Comparison of ENCODE assay signal across 12 cellular contexts in the genomic region with DNA sequence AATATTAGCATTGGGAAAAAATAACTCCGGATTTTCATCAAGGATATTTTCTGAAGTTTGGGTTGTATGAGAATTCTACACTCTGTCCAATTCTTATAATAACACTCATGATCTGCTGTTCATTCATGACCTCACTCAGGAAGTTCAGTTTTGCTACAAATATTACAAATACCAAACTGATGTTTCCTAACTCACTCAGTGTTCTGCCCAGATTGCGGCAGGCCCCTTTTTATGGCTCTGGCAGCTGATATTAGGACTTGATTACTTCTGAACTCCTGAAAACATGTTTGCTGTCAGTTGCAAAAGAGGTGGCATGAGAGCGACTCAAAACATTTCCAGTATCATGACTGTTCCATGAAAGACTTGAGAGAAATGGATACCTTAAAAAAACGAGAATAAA.
A peak's percentile ranks its signal among the peaks of the same experiment; 100 is the strongest.
DNase-seq lines count a peak whose midpoint lies in the region; TF ChIP-seq lines count a peak whose summit lies in the region.
"Had no signal": no experiment of that assay in that cellular context is flagged by ENCODE, and none has a peak within 500 bp of the region (broad histone marks: within the 10 kb centered on the region; RNA-seq: fewer than 3 reads in every experiment).

No MANE protein-coding gene starts in this region.

- intact Hi-C loops in Caco-2 (cut with micrococcal nuclease; ENCODE audit: unreplicated experiment), result no loop called here

- no peaks in the 10 kb centered on the region for H3K36me3 ChIP-seq in Caco-2 (ENCODE audit: control insufficient read depth, insufficient read depth, low read length)
- H3K36me3 ChIP-seq in adipocyte (ENCODE audit: control insufficient read depth, insufficient read depth, low read length, severe bottlenecking), result no peaks in the 10 kb centered on the region

- H3K4me3 Mint-ChIP-seq in Caco-2 (ENCODE audit: unreplicated experiment), result peak overlapping the region; percentile 35
- H3K4me3 Mint-ChIP-seq: activated T-cell treated with anti-CD3 and anti-CD28 coated beads, Interleukin-2, amount 50 U/mL, for 24 hours had no signal

- DNase-seq in Caco-2, result peak; percentile 80 to 86
- peak; percentile 88 for DNase-seq in adipocyte (ENCODE audit: low read depth)
- DNase-seq in glomerular visceral epithelial cell (ENCODE audit: extremely low spot score), result peak; percentile 14
- peak; percentile 72 for DNase-seq in retinal pigment epithelial cell (ENCODE audit: low read depth)
- DNase-seq in NCI-H524 (lab: John Stamatoyannopoulos, UW), result no peak
- no peak for DNase-seq in activated gamma-delta T cell treated with Interleukin-2 at 50 U/mL for 16 hours
- DNase-seq in OCI-M2 (lab: John Stamatoyannopoulos, UW; ENCODE audit: unreplicated experiment), result no peak
- DNase-seq in DMS79 treated with DMSO at 0.1 percent for 48 hours (lab: John Stamatoyannopoulos, UW), result no peak
- DNase-seq: activated T-cell treated with anti-CD3 and anti-CD28 coated beads, Interleukin-2, amount 50 U/mL, for 24 hours; Calu3; SIG-M5 had no signal

- CTCF ChIA-PET in Caco-2 (lab: Charles Lee), result no interaction called here

- H3K27me3 Mint-ChIP-seq in Caco-2 (ENCODE audit: insufficient read depth, unreplicated experiment), result no peaks in the 10 kb centered on the region
- H3K27me3 Mint-ChIP-seq: activated T-cell treated with anti-CD3 and anti-CD28 coated beads, Interleukin-2, amount 50 U/mL, for 24 hours had no signal

- H3K4me3 ChIP-seq in Caco-2 (ENCODE audit: low read depth, low read length) (no peak overlapping the region), adipocyte (ENCODE audit: low read length) (peak overlapping the region; percentile 23), retinal pigment epithelial cell (ENCODE audit: low read length) (no peak overlapping the region)
- H3K4me3 ChIP-seq: skin epidermis had no signal

- H3K4me1 ChIP-seq in Caco-2 (peaks cover 77% of the 10 kb centered on the region), adipocyte (ENCODE audit: control insufficient read depth, insufficient read depth, low read length) (peaks cover 40% of the 10 kb centered on the region)

- POLR2A ChIA-PET in Caco-2 (lab: Charles Lee), result interaction anchor here (1.1 kb wide), 1 partner anchor 38 kb away, joined by 5 read pairs; no protein-coding TSS in a partner anchor

- H3K27me3 ChIP-seq in Caco-2 (replicated peaks; ENCODE audit: control insufficient read depth, insufficient read depth, low read length), result no peaks in the 10 kb centered on the region
- no peaks in the 10 kb centered on the region for H3K27me3 ChIP-seq in adipocyte (replicated peaks; ENCODE audit: control insufficient read depth, insufficient read depth, low read length)

- H3K4me1 Mint-ChIP-seq in Caco-2 (ENCODE audit: low read depth, unreplicated experiment), result peaks cover 51% of the 10 kb centered on the region

- H3K9me3 ChIP-seq in Caco-2 (no peaks in the 10 kb centered on the region), adipocyte (ENCODE audit: control insufficient read depth, low read length) (no peaks in the 10 kb centered on the region)

- no peaks in the 10 kb centered on the region for H3K9me3 Mint-ChIP-seq in Caco-2 (ENCODE audit: unreplicated experiment)
- H3K9me3 Mint-ChIP-seq: activated T-cell treated with anti-CD3 and anti-CD28 coated beads, Interleukin-2, amount 50 U/mL, for 24 hours had no signal

- peaks cover 15% of the 10 kb centered on the region for H3K36me3 Mint-ChIP-seq in Caco-2 (ENCODE audit: insufficient read depth, unreplicated experiment)

- TF ChIP-seq CTCF in Caco-2 (IDR thresholded peaks at IDR 0.05; ENCODE audit: insufficient read depth in 1 of 2, low read depth in 1 of 2, low read length in 1 of 2, severe bottlenecking in 1 of 2, unreplicated experiment in 1 of 2), result no peak
- no peak for TF ChIP-seq CTCF in retinal pigment epithelial cell (conservative IDR thresholded peaks at IDR 0.05; ENCODE audit: low read depth, low read length)

- peak overlapping the region; percentile 57 for H3K9ac ChIP-seq in adipocyte (ENCODE audit: low read length)

- H3K27ac Mint-ChIP-seq in Caco-2 (ENCODE audit: unreplicated experiment), result peak overlapping the region; percentile 88
- H3K27ac Mint-ChIP-seq: activated T-cell treated with anti-CD3 and anti-CD28 coated beads, Interleukin-2, amount 50 U/mL, for 24 hours had no signal

- no TSS peak for BruUV-seq in Caco-2 (replicated peaks; lab: Mats Ljungman, UMichigan)

Comparison
In these comparisons a context has a peak if more than half of its experiments do, and no peak if none do; other contexts are left out.
1. DNase-seq: peak in Caco-2 (2 of 2), adipocyte (single experiment), glomerular visceral epithelial cell (single experiment) and retinal pigment epithelial cell (single experiment); none in NCI-H524 (0 of 2), activated gamma-delta T cell treated with Interleukin-2 at 50 U/mL for 16 hours (single experiment), OCI-M2 (single experiment) and DMS79 treated with DMSO at 0.1 percent for 48 hours (single experiment).